Comparison of ENCODE assay signal across 8 cellular contexts in genomic region chr15:90086868-90087268, GRCh38.
DNase-seq lines count a peak whose midpoint lies in the region; ATAC-seq and TF ChIP-seq lines count a peak whose summit lies in the region.

No MANE protein-coding gene starts in this region.

- peaks cover 16% of the 10 kb centered on the region for H3K4me1 ChIP-seq in KMS-11 (ENCODE audit: low read depth, poor library complexity, severe bottlenecking)

- peaks cover 74% of the 10 kb centered on the region for H3K36me3 Mint-ChIP-seq in effector memory CD8-positive, alpha-beta T cell (ENCODE audit: insufficient read depth)
- peaks cover 73% of the 10 kb centered on the region for H3K36me3 Mint-ChIP-seq in nephron progenitor cell (ENCODE audit: low read depth)

- ATAC-seq in effector memory CD8-positive, alpha-beta T cell (replicated peaks), result peak; percentile 74
- no peak for ATAC-seq in HG03457 (IDR thresholded peaks at IDR 0.05; ENCODE audit: unreplicated experiment)
- ATAC-seq in GM19023 (IDR thresholded peaks at IDR 0.05; ENCODE audit: unreplicated experiment), result no peak

- H3K27me3 Mint-ChIP-seq in effector memory CD8-positive, alpha-beta T cell, result no peaks in the 10 kb centered on the region
- no peaks in the 10 kb centered on the region for H3K27me3 Mint-ChIP-seq in nephron progenitor cell (ENCODE audit: low read depth, poor library complexity)

- peak; percentile 40 for DNase-seq in NCI-H1436 (lab: John Stamatoyannopoulos, UW)
- no peak for DNase-seq in NCI-H1436 treated with DMSO at 0.1 percent for 48 hours (lab: John Stamatoyannopoulos, UW)
- peak; percentile 36 to 52 (median 44) for DNase-seq in effector memory CD8-positive, alpha-beta T cell
- peak; percentile 53 for DNase-seq in nephron progenitor cell

- no peak overlapping the region for H2AFZ ChIP-seq in KMS-11 (ENCODE audit: low read depth)

- no peaks in the 10 kb centered on the region for H3K27me3 ChIP-seq in KMS-11 (ENCODE audit: insufficient read depth, low read depth)

- no peaks in the 10 kb centered on the region for H3K9me3 Mint-ChIP-seq in effector memory CD8-positive, alpha-beta T cell
- no peaks in the 10 kb centered on the region for H3K9me3 Mint-ChIP-seq in nephron progenitor cell

- H3K9ac ChIP-seq in KMS-11, result no peak overlapping the region

- no peak overlapping the region for H3K4me2 ChIP-seq in KMS-11

- no peak overlapping the region for H3K27ac ChIP-seq in KMS-11

- H3K79me2 ChIP-seq in KMS-11 (ENCODE audit: insufficient read depth, low read depth), result no peaks in the 10 kb centered on the region

- TF ChIP-seq CTCF in KMS-11 (conservative IDR thresholded peaks at IDR 0.05; ENCODE audit: low read depth, low read length) (peak; percentile 93), WI38 (IDR thresholded peaks at IDR 0.05; ENCODE audit: low read depth, low read length) (peak; percentile 75), nephron progenitor cell (IDR thresholded peaks at IDR 0.05) (peak; percentile 53)

- H3K27ac Mint-ChIP-seq in effector memory CD8-positive, alpha-beta T cell, result peak overlapping the region; percentile 16 to 92
- peak overlapping the region; percentile 59 for H3K27ac Mint-ChIP-seq in nephron progenitor cell

- H3K4me3 Mint-ChIP-seq in effector memory CD8-positive, alpha-beta T cell, result no peak overlapping the region
- H3K4me3 Mint-ChIP-seq in nephron progenitor cell, result no peak overlapping the region

- no peaks in the 10 kb centered on the region for H4K20me1 ChIP-seq in KMS-11 (ENCODE audit: insufficient read depth)

- peaks cover 9 to 23% of the 10 kb centered on the region in 2 donors for H3K4me1 Mint-ChIP-seq in effector memory CD8-positive, alpha-beta T cell (ENCODE audit: low read depth in 2 of 2)
- H3K4me1 Mint-ChIP-seq in nephron progenitor cell, result no peaks in the 10 kb centered on the region

- no peak overlapping the region for H3K4me3 ChIP-seq in KMS-11 (IDR thresholded peaks at IDR 0.05; ENCODE audit: insufficient read depth, low read depth, low read length)
- H3K4me3 ChIP-seq in WI38 (ENCODE audit: low read depth, low read length), result no peak overlapping the region

- no peaks in the 10 kb centered on the region for H3K36me3 ChIP-seq in KMS-11 (ENCODE audit: insufficient read depth)
